Comparison of ENCODE assay signal across 9 cellular contexts in genomic region chr5:149429839-149430721, GRCh38. TPM values are rescaled to one million over a fixed set of nuclear protein-coding genes. Genes with fewer than 3 reads are reported as not detected.
DNase-seq lines count a peak whose midpoint lies in the region; ATAC-seq and TF ChIP-seq lines count a peak whose summit lies in the region.
"Had no signal": no experiment of that assay in that cellular context is flagged by ENCODE, and none has a peak within 500 bp of the region (broad histone marks: within the 10 kb centered on the region; RNA-seq: fewer than 3 reads in every experiment).

No MANE protein-coding gene starts in this region.

- peaks cover 9% of the 10 kb centered on the region for H3K4me1 Mint-ChIP-seq in neural progenitor cell

- H3K4me2 ChIP-seq in OCI-LY3 (ENCODE audit: low read length), result 0 out of 2 replicates have a peak overlapping the region, but pooled peaks have one; percentile 11
- H3K4me2 ChIP-seq in neural progenitor cell, result no peak overlapping the region
- no peak overlapping the region for H3K4me2 ChIP-seq in PC-9

- CTCF ChIA-PET in PC-9 (lab: Charles Lee), result interaction anchor here (0.6 kb wide), 1 partner anchor 187 kb away, joined by 3 read pairs; no protein-coding TSS in a partner anchor

- H3K27me3 ChIP-seq in OCI-LY3 (ENCODE audit: low read depth, low read length) (no peaks in the 10 kb centered on the region), esophagus muscularis mucosa (no peaks in the 10 kb centered on the region), neural progenitor cell (no peaks in the 10 kb centered on the region), PC-9 (ENCODE audit: insufficient read depth, low read depth) (no peaks in the 10 kb centered on the region)

- H3K4me3 ChIP-seq in OCI-LY3 (ENCODE audit: low read length) (no peak overlapping the region), esophagus muscularis mucosa (no peak overlapping the region), neural progenitor cell (no peak overlapping the region), PC-9 (no peak overlapping the region)

- H3F3A ChIP-seq in neural progenitor cell (ENCODE audit: low read depth) (no peaks in the 10 kb centered on the region), PC-9 (ENCODE audit: insufficient read depth, low read depth) (peaks cover 17% of the 10 kb centered on the region)

- H3K9me3 Mint-ChIP-seq in neural progenitor cell, result no peaks in the 10 kb centered on the region

- no TSS peak for BruUV-seq in PC-9 (replicated peaks; lab: Mats Ljungman, UMichigan)

- intact Hi-C loops in esophagus muscularis mucosa (cut with DNase I), result no loop called here
- intact Hi-C loops in PC-9 (cut with micrococcal nuclease; ENCODE audit: unreplicated experiment), result loop anchor here (5.0 kb wide), 2 partner anchors 63 to 288 kb away; partner anchors contain the start of gene ABLIM3

- H3K4me3 Mint-ChIP-seq in neural progenitor cell, result no peak overlapping the region

- H3K4me1 ChIP-seq in OCI-LY3 (ENCODE audit: low read length) (no peaks in the 10 kb centered on the region), esophagus muscularis mucosa (peaks cover 33 to 58% (median 40%) of the 10 kb centered on the region in 4 donors), neural progenitor cell (no peaks in the 10 kb centered on the region), PC-9 (replicated peaks; ENCODE audit: insufficient read depth) (peaks cover 9% of the 10 kb centered on the region; the same call in 1 of the 2 replicates)

- POLR2A ChIA-PET in PC-9 (lab: Charles Lee; ENCODE audit: unreplicated experiment), result no interaction called here

- H3K9ac ChIP-seq in OCI-LY3 (ENCODE audit: low read length) (no peak overlapping the region), neural progenitor cell (no peak overlapping the region)

- H3K36me3 ChIP-seq in OCI-LY3 (replicated peaks; ENCODE audit: low read depth, low read length) (no peaks in the 10 kb centered on the region), esophagus muscularis mucosa (peaks cover 36 to 58% (median 45%) of the 10 kb centered on the region in 4 donors), neural progenitor cell (no peaks in the 10 kb centered on the region), PC-9 (ENCODE audit: low read depth) (no peaks in the 10 kb centered on the region)

- H3K79me2 ChIP-seq in OCI-LY3 (ENCODE audit: low read length) (no peaks in the 10 kb centered on the region), neural progenitor cell (ENCODE audit: low read depth) (no peaks in the 10 kb centered on the region), PC-9 (ENCODE audit: low read depth) (no peaks in the 10 kb centered on the region)

- DNase-seq in CD1c-positive myeloid dendritic cell (ENCODE audit: extremely low spot score), result peak; percentile 19
- no peak for DNase-seq in esophagus muscularis mucosa (ENCODE audit: extremely low spot score)
- DNase-seq in neural progenitor cell (ENCODE audit: low spot score), result no peak
- no peak for DNase-seq in NCI-H1105 treated with DMSO at 0.1 percent for 48 hours (lab: John Stamatoyannopoulos, UW)
- no peak for DNase-seq in DMS79 treated with DMSO at 0.1 percent for 48 hours (lab: John Stamatoyannopoulos, UW)
- DNase-seq in PC-9, result no peak

- no peak for TF ChIP-seq EP300 in esophagus muscularis mucosa (IDR thresholded peaks at IDR 0.05)

- H2AFZ ChIP-seq in OCI-LY3 (ENCODE audit: low read depth, low read length), result no peak overlapping the region
- peak overlapping the region; percentile 14 for H2AFZ ChIP-seq in neural progenitor cell (replicated peaks)
- no peak overlapping the region for H2AFZ ChIP-seq in PC-9

- no peak overlapping the region for H3K27ac ChIP-seq in OCI-LY3 (ENCODE audit: low read length)
- H3K27ac ChIP-seq in esophagus muscularis mucosa (replicated peaks in 1 of 4), result peak overlapping the region; percentile 94 to 98 (median 96)
- H3K27ac ChIP-seq in neural progenitor cell, result no peak overlapping the region
- no peak overlapping the region for H3K27ac ChIP-seq in PC-9

- H3K9me2 ChIP-seq in PC-9 (ENCODE audit: insufficient read depth), result no peaks in the 10 kb centered on the region

- no peak for TF ChIP-seq CTCF in OCI-LY3 (IDR thresholded peaks at IDR 0.05; ENCODE audit: low read depth, low read length)
- TF ChIP-seq CTCF in esophagus muscularis mucosa (IDR thresholded peaks at IDR 0.05), result peak in 2 of 3 experiments; percentile 18 to 27
- peak; percentile 27 for TF ChIP-seq CTCF in neural progenitor cell (IDR thresholded peaks at IDR 0.05)
- TF ChIP-seq CTCF in PC-9 (conservative IDR thresholded peaks at IDR 0.05), result no peak

- H3K9me3 ChIP-seq in OCI-LY3 (ENCODE audit: insufficient read depth, low read length) (no peaks in the 10 kb centered on the region), esophagus muscularis mucosa (peaks cover 0 to 5% (median 0%) of the 10 kb centered on the region in 4 donors), neural progenitor cell (ENCODE audit: low read depth) (no peaks in the 10 kb centered on the region), PC-9 (ENCODE audit: insufficient read depth, low read depth) (no peaks in the 10 kb centered on the region)

- no peak overlapping the region for H3K27ac Mint-ChIP-seq in neural progenitor cell

- peaks cover 20% of the 10 kb centered on the region for H3K27me3 Mint-ChIP-seq in neural progenitor cell (ENCODE audit: insufficient read depth, low read depth)

- ATAC-seq in GM21737 (IDR thresholded peaks at IDR 0.05; ENCODE audit: unreplicated experiment), result no peak

- no peaks in the 10 kb centered on the region for H4K20me1 ChIP-seq in OCI-LY3 (ENCODE audit: insufficient read depth, low read length)
- no peaks in the 10 kb centered on the region for H4K20me1 ChIP-seq in neural progenitor cell (ENCODE audit: low read depth)
- H4K20me1 ChIP-seq in PC-9 (ENCODE audit: insufficient read depth), result no peaks in the 10 kb centered on the region

- 34% methylated on average over 14 of the region's 15 CpGs for WGBS in esophagus muscularis mucosa

- no peaks in the 10 kb centered on the region for H3K36me3 Mint-ChIP-seq in neural progenitor cell

- TF ChIP-seq POLR2A in esophagus muscularis mucosa (IDR thresholded peaks at IDR 0.05; ENCODE audit: low read depth), result no peak

RNA-seq across cellular contexts. Expression of gene IL17B, which starts 51.0 kb away (rescaled TPM):
- total RNA-seq in esophagus muscularis mucosa (10 to 100 TPM in 2 of 4 donors, 1 to 10 TPM in 2; 2.5 to 20.3 (median 8.0) TPM), neural progenitor cell (ENCODE audit: low replicate concordance) (not detected in 2 replicates), PC-9 (2021) (not detected in 2 replicates)
- total RNA-seq: T-helper 2 cell treated with Interferon-gamma antibody and Interleukin-4, amounts not matched to agents 100 ng/mL and 5 ng/mL, for 36 hours had no signal

Comparison
In these comparisons a context has a peak if more than half of its experiments do, and no peak if none do; other contexts are left out.
1. H3K27ac ChIP-seq: peak in esophagus muscularis mucosa (4 of 4); none in OCI-LY3 (single experiment), neural progenitor cell (single experiment) and PC-9 (single experiment).
2. CTCF ChIP-seq: peak in esophagus muscularis mucosa (2 of 3) and neural progenitor cell (single experiment); none in OCI-LY3 (single experiment) and PC-9 (single experiment).